In the genomic region with DNA sequence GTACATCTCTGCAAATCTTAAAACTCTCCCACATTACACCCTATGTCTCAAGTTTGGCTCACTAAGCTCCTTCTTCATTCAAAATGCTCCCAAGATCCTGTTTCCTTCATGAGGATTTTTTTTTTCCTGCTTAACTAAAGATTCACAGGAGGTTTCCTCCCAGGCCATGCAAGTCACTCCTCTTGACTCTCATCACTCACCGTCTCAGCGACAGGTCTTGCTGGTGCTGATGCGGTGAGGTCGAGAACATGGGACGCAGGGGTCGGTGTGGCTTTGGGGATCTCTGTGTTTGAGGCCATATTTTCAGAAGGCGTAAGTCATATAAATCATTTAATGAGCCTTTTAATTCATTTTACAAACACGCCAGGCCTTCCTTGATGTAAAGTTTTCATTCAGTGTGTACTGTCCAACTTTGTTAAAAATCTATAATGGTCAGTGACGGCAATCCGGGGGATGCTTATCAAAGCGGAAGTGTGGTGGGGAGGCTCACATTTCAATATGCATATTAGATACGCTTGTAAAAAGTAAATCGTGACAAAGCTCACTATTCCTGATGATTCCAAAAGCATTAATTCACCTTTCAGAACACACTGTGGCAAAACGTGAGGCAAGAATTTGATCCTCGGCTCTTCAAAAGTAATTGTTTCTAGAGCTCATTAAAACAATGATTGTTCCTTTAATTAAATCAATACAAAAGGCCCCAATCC, we compare ENCODE assay signal across 1 cellular context.
TF ChIP-seq lines count a peak whose summit lies in the region.

No MANE protein-coding gene starts in this region.

TF ChIP-seq in GM23338, 12 proteins besides CTCF, POLR2A, EP300 and RAD21 (continued from another document):
- TF ChIP-seq, protein P1, sequence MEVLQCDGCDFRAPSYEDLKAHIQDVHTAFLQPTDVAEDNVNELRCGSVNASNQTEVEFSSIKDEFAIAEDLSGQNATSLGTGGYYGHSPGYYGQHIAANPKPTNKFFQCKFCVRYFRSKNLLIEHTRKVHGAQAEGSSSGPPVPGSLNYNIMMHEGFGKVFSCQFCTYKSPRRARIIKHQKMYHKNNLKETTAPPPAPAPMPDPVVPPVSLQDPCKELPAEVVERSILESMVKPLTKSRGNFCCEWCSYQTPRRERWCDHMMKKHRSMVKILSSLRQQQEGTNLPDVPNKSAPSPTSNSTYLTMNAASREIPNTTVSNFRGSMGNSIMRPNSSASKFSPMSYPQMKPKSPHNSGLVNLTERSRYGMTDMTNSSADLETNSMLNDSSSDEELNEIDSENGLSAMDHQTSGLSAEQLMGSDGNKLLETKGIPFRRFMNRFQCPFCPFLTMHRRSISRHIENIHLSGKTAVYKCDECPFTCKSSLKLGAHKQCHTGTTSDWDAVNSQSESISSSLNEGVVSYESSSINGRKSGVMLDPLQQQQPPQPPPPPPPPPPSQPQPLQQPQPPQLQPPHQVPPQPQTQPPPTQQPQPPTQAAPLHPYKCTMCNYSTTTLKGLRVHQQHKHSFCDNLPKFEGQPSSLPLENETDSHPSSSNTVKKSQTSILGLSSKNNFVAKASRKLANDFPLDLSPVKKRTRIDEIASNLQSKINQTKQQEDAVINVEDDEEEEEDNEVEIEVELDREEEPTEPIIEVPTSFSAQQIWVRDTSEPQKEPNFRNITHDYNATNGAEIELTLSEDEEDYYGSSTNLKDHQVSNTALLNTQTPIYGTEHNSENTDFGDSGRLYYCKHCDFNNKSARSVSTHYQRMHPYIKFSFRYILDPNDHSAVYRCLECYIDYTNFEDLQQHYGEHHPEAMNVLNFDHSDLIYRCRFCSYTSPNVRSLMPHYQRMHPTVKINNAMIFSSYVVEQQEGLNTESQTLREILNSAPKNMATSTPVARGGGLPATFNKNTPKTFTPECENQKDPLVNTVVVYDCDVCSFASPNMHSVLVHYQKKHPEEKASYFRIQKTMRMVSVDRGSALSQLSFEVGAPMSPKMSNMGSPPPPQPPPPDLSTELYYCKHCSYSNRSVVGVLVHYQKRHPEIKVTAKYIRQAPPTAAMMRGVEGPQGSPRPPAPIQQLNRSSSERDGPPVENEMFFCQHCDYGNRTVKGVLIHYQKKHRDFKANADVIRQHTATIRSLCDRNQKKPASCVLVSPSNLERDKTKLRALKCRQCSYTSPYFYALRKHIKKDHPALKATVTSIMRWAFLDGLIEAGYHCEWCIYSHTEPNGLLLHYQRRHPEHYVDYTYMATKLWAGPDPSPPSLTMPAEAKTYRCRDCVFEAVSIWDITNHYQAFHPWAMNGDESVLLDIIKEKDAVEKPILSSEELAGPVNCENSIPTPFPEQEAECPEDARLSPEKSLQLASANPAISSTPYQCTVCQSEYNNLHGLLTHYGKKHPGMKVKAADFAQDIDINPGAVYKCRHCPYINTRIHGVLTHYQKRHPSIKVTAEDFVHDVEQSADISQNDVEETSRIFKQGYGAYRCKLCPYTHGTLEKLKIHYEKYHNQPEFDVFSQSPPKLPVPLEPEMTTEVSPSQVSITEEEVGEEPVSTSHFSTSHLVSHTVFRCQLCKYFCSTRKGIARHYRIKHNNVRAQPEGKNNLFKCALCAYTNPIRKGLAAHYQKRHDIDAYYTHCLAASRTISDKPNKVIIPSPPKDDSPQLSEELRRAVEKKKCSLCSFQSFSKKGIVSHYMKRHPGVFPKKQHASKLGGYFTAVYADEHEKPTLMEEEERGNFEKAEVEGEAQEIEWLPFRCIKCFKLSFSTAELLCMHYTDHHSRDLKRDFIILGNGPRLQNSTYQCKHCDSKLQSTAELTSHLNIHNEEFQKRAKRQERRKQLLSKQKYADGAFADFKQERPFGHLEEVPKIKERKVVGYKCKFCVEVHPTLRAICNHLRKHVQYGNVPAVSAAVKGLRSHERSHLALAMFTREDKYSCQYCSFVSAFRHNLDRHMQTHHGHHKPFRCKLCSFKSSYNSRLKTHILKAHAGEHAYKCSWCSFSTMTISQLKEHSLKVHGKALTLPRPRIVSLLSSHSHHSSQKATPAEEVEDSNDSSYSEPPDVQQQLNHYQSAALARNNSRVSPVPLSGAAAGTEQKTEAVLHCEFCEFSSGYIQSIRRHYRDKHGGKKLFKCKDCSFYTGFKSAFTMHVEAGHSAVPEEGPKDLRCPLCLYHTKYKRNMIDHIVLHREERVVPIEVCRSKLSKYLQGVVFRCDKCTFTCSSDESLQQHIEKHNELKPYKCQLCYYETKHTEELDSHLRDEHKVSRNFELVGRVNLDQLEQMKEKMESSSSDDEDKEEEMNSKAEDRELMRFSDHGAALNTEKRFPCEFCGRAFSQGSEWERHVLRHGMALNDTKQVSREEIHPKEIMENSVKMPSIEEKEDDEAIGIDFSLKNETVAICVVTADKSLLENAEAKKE (CRISPR knock-in tag; IDR thresholded peaks at IDR 0.05) = no peak
